ENCODE assay signal across 7 cellular contexts in the genomic region with DNA sequence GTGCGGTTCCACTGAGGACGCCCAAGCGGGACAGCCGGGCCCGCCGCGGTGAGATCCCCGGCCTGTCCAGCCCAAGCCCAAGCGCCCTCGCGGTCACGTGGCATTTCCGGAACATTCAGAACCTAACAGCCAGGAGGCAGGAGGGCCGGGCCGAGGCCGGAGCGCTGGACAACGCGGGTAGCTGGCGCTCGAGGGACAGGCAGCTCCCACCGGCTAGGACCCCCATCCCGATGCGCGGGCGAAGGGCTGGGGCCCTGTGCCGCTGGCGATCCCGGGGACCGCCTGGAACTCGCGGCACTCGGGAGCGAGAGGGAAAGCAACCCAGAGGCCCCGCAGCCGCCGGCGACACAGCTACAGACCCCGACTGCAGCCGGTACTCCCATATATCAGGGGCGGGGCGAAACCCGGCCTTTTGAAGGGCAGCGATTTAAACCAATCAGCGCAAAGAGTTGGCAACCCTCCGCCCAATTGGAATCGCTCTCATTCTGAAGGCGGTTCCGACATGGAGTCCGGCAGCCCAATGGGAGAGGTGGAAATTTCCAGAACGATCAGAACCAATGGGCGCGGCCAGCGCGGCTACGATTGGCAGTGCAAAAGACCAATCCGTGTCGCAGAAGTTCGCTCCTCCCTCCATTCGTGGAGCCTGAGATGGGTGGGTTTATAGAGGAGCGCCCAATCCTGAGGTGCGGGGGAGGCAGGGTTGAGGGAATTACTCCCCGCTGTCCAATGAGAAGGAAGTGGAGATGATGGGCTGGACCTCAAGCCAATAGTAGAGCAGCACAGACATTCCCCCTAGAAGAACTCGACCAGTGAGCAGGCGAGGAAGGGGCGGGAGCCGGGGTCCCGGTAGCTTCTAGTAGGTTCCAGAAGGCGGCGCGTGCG.
DNase-seq lines count a peak whose midpoint lies in the region; ATAC-seq and TF ChIP-seq lines count a peak whose summit lies in the region.

A gene (plus strand): TSS at position 849 of the 882 bp plus-strand sequence. CDS start 91 bp downstream, outside the sequence.

- peak within 1 kb of the TSS; percentile 63 for H3K4me3 ChIP-seq in astrocyte of the spinal cord (ENCODE audit: low read depth, low read length)
- H3K4me3 ChIP-seq in retinal pigment epithelial cell (ENCODE audit: low read length): peak within 1 kb of the TSS; percentile 60

- ATAC-seq in GM18508 (IDR thresholded peaks at IDR 0.05; ENCODE audit: insufficient read depth, unreplicated experiment) (peak; percentile 77), HG03025 (IDR thresholded peaks at IDR 0.05; ENCODE audit: low FRiP score, unreplicated experiment) (peak; percentile 86)

- DNase-seq in NCI-H2081 (lab: John Stamatoyannopoulos, UW): peak; percentile 99 to 100
- peak; percentile 99 for DNase-seq in T1000 (lab: John Stamatoyannopoulos, UW)
- DNase-seq in astrocyte of the spinal cord (ENCODE audit: low read depth, low spot score): peak; percentile 100
- DNase-seq in hippocampal formation (lab: John Stamatoyannopoulos, UW): peak; percentile 99
- DNase-seq in retinal pigment epithelial cell (ENCODE audit: low read depth): peak; percentile 100

- in situ Hi-C loops in astrocyte of the spinal cord (cut with HindIII; ENCODE audit: low sequenced_read_pairs): no loop called here

- TF ChIP-seq CTCF in astrocyte of the spinal cord (IDR thresholded peaks at IDR 0.05; ENCODE audit: low read depth, low read length): peak; percentile 40
- TF ChIP-seq CTCF in retinal pigment epithelial cell (conservative IDR thresholded peaks at IDR 0.05; ENCODE audit: low read depth, low read length): peak; percentile 43

Comparison
In these comparisons a context has a peak if more than half of its experiments do, and no peak if none do; other contexts are left out.
1. Peak in every context shown above with its lines: DNase-seq, ATAC-seq and H3K4me3 ChIP-seq.